1 cellular context compared by ENCODE assay signal in genomic region chr4:5752803-5753184, GRCh38.
TF ChIP-seq lines count a peak whose summit lies in the region.

No MANE protein-coding gene starts in this region.

TF ChIP-seq in HCT116, 20 proteins besides CTCF, POLR2A, EP300 and RAD21 (continued from another document):
- TF ChIP-seq REST (IDR thresholded peaks at IDR 0.05; ENCODE audit: low read depth) (no peak), SP1 (IDR thresholded peaks at IDR 0.05; ENCODE audit: low read depth) (no peak), ZFX (IDR thresholded peaks at IDR 0.05) (no peak), EZH2phosphoT487 (IDR thresholded peaks at IDR 0.05; ENCODE audit: borderline replicate concordance) (no peak), MAX (IDR thresholded peaks at IDR 0.05) (no peak), ELF1 (IDR thresholded peaks at IDR 0.05; ENCODE audit: borderline replicate concordance, low read depth) (no peak), POLR2AphosphoS5 (IDR thresholded peaks at IDR 0.05; ENCODE audit: low read depth, low read length) (no peak)
